In genomic region chr4:134282680-134283079, GRCh38 we compare ENCODE assay signal across 4 cellular contexts.
TF ChIP-seq lines count a peak whose summit lies in the region.

No MANE protein-coding gene starts in this region.

TF ChIP-seq in HepG2, 621 proteins besides CTCF, POLR2A, EP300 and RAD21:
- peak; percentile 60; the same call in 1 of the 2 replicates for TF ChIP-seq CEBPB (IDR thresholded peaks at IDR 0.05; ENCODE audit: borderline replicate concordance, low read depth, low read length)
- no peak for TF ChIP-seq ATF1 (CRISPR knock-in tag; IDR thresholded peaks at IDR 0.05)

TF ChIP-seq in IMR-90, 13 proteins besides CTCF, POLR2A, EP300 and RAD21:
- TF ChIP-seq CEBPB (IDR thresholded peaks at IDR 0.05; ENCODE audit: low read depth, low read length), result peak; percentile 47; the same call in 1 of the 2 replicates
- no peak for TF ChIP-seq RFX5 (IDR thresholded peaks at IDR 0.05; ENCODE audit: low read depth, low read length)
- no peak for TF ChIP-seq NFE2L2 (IDR thresholded peaks at IDR 0.05; ENCODE audit: low read depth, low read length)
- TF ChIP-seq FOS (IDR thresholded peaks at IDR 0.05; ENCODE audit: low read depth, low read length), result no peak
- TF ChIP-seq MXI1 (IDR thresholded peaks at IDR 0.05; ENCODE audit: borderline replicate concordance, low read depth, low read length), result no peak
TF ChIP-seq in IMR-90: peak in this region for 1.

TF ChIP-seq in K562, 482 proteins besides CTCF, POLR2A, EP300 and RAD21:
- no peak for TF ChIP-seq ID3 (CRISPR knock-in tag; IDR thresholded peaks at IDR 0.05)
- no peak for TF ChIP-seq ID3 (tag; IDR thresholded peaks at IDR 0.05)
- TF ChIP-seq CEBPG (CRISPR knock-in tag; IDR thresholded peaks at IDR 0.05), result no peak
- peak in 1 of 2 experiments; percentile 89; a peak in 3 of 4 replicates for TF ChIP-seq CEBPG (tag; conservative IDR thresholded peaks at IDR 0.05 in 1 of 2, IDR thresholded peaks at IDR 0.05 in 1 of 2)
- TF ChIP-seq HMG20B (CRISPR knock-in tag; IDR thresholded peaks at IDR 0.05), result no peak
- no peak for TF ChIP-seq ZNF57 (CRISPR knock-in tag; IDR thresholded peaks at IDR 0.05)
- no peak for TF ChIP-seq TARDBP (IDR thresholded peaks at IDR 0.05)
- TF ChIP-seq CEBPB (tag; IDR thresholded peaks at IDR 0.05), result peak; percentile 58
- TF ChIP-seq SLC30A9 (CRISPR knock-in tag; IDR thresholded peaks at IDR 0.05), result no peak
- no peak for TF ChIP-seq MAZ (CRISPR knock-in tag; conservative IDR thresholded peaks at IDR 0.05 in 1 of 2, IDR thresholded peaks at IDR 0.05 in 1 of 2)
- TF ChIP-seq NR3C1 (CRISPR knock-in tag; IDR thresholded peaks at IDR 0.05), result no peak
- no peak for TF ChIP-seq ZNF274 (IDR thresholded peaks at IDR 0.05; ENCODE audit: borderline replicate concordance, low read depth, low read length)
TF ChIP-seq in K562: peak in this region for 2.

TF ChIP-seq in H1, 55 proteins besides CTCF, POLR2A, EP300 and RAD21:
- TF ChIP-seq KDM4A (IDR thresholded peaks at IDR 0.05; ENCODE audit: low read depth, low read length, severe bottlenecking) (no peak), CEBPB (IDR thresholded peaks at IDR 0.05; ENCODE audit: low read depth, low read length) (peak; percentile 64; the same call in 1 of the 2 replicates)
